ENCODE assay signal across 10 cellular contexts in genomic region chr3:198113219-198114053, GRCh38.
DNase-seq lines count a peak whose midpoint lies in the region; ATAC-seq and TF ChIP-seq lines count a peak whose summit lies in the region.
"Had no signal": no experiment of that assay in that cellular context is flagged by ENCODE, and none has a peak within 500 bp of the region (broad histone marks: within the 10 kb centered on the region; RNA-seq: fewer than 3 reads in every experiment).

No MANE protein-coding gene starts in this region.

- H3F3A ChIP-seq in neural progenitor cell (ENCODE audit: low read depth) (no peaks in the 10 kb centered on the region), PC-9 (ENCODE audit: insufficient read depth, low read depth) (no peaks in the 10 kb centered on the region)

- CTCF ChIA-PET in CD8-positive, alpha-beta T cell (lab: Charles Lee), result no interaction called here
- CTCF ChIA-PET in activated CD4-positive, alpha-beta memory T cell treated with anti-CD3 and anti-CD28 coated beads, Interleukin-2, amount 10 ng/mL, durations not matched to agents 7 days and 5 days (lab: Charles Lee), result no interaction called here
- CTCF ChIA-PET in PC-9 (lab: Charles Lee), result no interaction called here

- H2AFZ ChIP-seq in neural progenitor cell (replicated peaks), result peak overlapping the region; percentile 89
- H2AFZ ChIP-seq in PC-9, result no peak overlapping the region

- no peak overlapping the region for H3K27ac Mint-ChIP-seq in CD8-positive, alpha-beta T cell
- peak overlapping the region; percentile 41 for H3K27ac Mint-ChIP-seq in activated CD4-positive, alpha-beta memory T cell treated with anti-CD3 and anti-CD28 coated beads, Interleukin-2, amount 10 ng/mL, durations not matched to agents 7 days and 5 days
- H3K27ac Mint-ChIP-seq in neural progenitor cell, result no peak overlapping the region

- 11 to 25% methylated on average over 30 to 43 of the region's 59 CpGs for WGBS in body of pancreas, 2 donors

- H3K79me2 ChIP-seq in neural progenitor cell (ENCODE audit: low read depth), result no peaks in the 10 kb centered on the region
- H3K79me2 ChIP-seq in PC-9 (ENCODE audit: low read depth), result no peaks in the 10 kb centered on the region

- H3K4me2 ChIP-seq in neural progenitor cell, result peak overlapping the region; percentile 77
- H3K4me2 ChIP-seq in PC-9, result no peak overlapping the region

- no peak overlapping the region for H3K9ac ChIP-seq in neural progenitor cell

- peaks cover 4% of the 10 kb centered on the region for H3K4me1 ChIP-seq in CD8-positive, alpha-beta T cell (ENCODE audit: insufficient read depth, low read length)
- H3K4me1 ChIP-seq in neural progenitor cell (no peaks in the 10 kb centered on the region), body of pancreas (no peaks in the 10 kb centered on the region), PC-9 (replicated peaks; ENCODE audit: insufficient read depth) (no peaks in the 10 kb centered on the region)

- H3K4me3 Mint-ChIP-seq in CD8-positive, alpha-beta T cell, result peak overlapping the region; percentile 9
- peak overlapping the region; percentile 12 for H3K4me3 Mint-ChIP-seq in activated CD4-positive, alpha-beta memory T cell treated with anti-CD3 and anti-CD28 coated beads, Interleukin-2, amount 10 ng/mL, durations not matched to agents 7 days and 5 days
- peak overlapping the region; percentile 36 for H3K4me3 Mint-ChIP-seq in neural progenitor cell

- no peak overlapping the region for H3K27ac ChIP-seq in CD8-positive, alpha-beta T cell (ENCODE audit: low read depth, low read length)
- H3K27ac ChIP-seq in neural progenitor cell, result no peak overlapping the region
- H3K27ac ChIP-seq in body of pancreas, result no peak overlapping the region
- H3K27ac ChIP-seq in PC-9, result no peak overlapping the region

- TF ChIP-seq POLR2A in body of pancreas (IDR thresholded peaks at IDR 0.05), result no peak

- no peaks in the 10 kb centered on the region for H3K9me3 ChIP-seq in CD8-positive, alpha-beta T cell (ENCODE audit: low read length)
- H3K9me3 ChIP-seq in neural progenitor cell (ENCODE audit: low read depth), result no peaks in the 10 kb centered on the region
- no peaks in the 10 kb centered on the region for H3K9me3 ChIP-seq in body of pancreas
- H3K9me3 ChIP-seq in PC-9 (ENCODE audit: insufficient read depth, low read depth), result no peaks in the 10 kb centered on the region

- ATAC-seq in CD8-positive, alpha-beta T cell, result no peak
- no peak for ATAC-seq in body of pancreas

- BruUV-seq in PC-9 (replicated peaks; lab: Mats Ljungman, UMichigan), result no TSS peak

- H4K20me1 ChIP-seq in neural progenitor cell (ENCODE audit: low read depth), result no peaks in the 10 kb centered on the region
- H4K20me1 ChIP-seq in PC-9 (ENCODE audit: insufficient read depth), result no peaks in the 10 kb centered on the region

- peaks cover 8% of the 10 kb centered on the region for H3K4me1 Mint-ChIP-seq in CD8-positive, alpha-beta T cell (ENCODE audit: low read depth)
- H3K4me1 Mint-ChIP-seq in activated CD4-positive, alpha-beta memory T cell treated with anti-CD3 and anti-CD28 coated beads, Interleukin-2, amount 10 ng/mL, durations not matched to agents 7 days and 5 days, result peaks cover 6% of the 10 kb centered on the region
- peaks cover 4% of the 10 kb centered on the region for H3K4me1 Mint-ChIP-seq in neural progenitor cell

- peaks cover 52% of the 10 kb centered on the region for H3K27me3 Mint-ChIP-seq in CD8-positive, alpha-beta T cell (ENCODE audit: low read depth)
- peaks cover 43% of the 10 kb centered on the region for H3K27me3 Mint-ChIP-seq in activated CD4-positive, alpha-beta memory T cell treated with anti-CD3 and anti-CD28 coated beads, Interleukin-2, amount 10 ng/mL, durations not matched to agents 7 days and 5 days
- peaks cover 31% of the 10 kb centered on the region for H3K27me3 Mint-ChIP-seq in neural progenitor cell (ENCODE audit: insufficient read depth, low read depth)

- no peaks in the 10 kb centered on the region for H3K36me3 ChIP-seq in CD8-positive, alpha-beta T cell (ENCODE audit: insufficient read depth, low read length)
- H3K36me3 ChIP-seq in neural progenitor cell, result no peaks in the 10 kb centered on the region
- H3K36me3 ChIP-seq in body of pancreas (replicated peaks in 1 of 2; ENCODE audit: insufficient read depth in 1 of 2, low read depth in 2 of 2), result no peaks in the 10 kb centered on the region
- no peaks in the 10 kb centered on the region for H3K36me3 ChIP-seq in PC-9 (ENCODE audit: low read depth)

- no peak for TF ChIP-seq CTCF in CD8-positive, alpha-beta T cell (IDR thresholded peaks at IDR 0.05)
- no peak for TF ChIP-seq CTCF in neural progenitor cell (IDR thresholded peaks at IDR 0.05)
- TF ChIP-seq CTCF in body of pancreas (IDR thresholded peaks at IDR 0.05), result no peak
- no peak for TF ChIP-seq CTCF in PC-9 (conservative IDR thresholded peaks at IDR 0.05)

- H3K4me3 ChIP-seq in CD8-positive, alpha-beta T cell (ENCODE audit: low read depth, low read length), result no peak overlapping the region
- H3K4me3 ChIP-seq in neural progenitor cell, result peak overlapping the region; percentile 37
- H3K4me3 ChIP-seq in body of pancreas, result no peak overlapping the region
- H3K4me3 ChIP-seq in PC-9, result no peak overlapping the region

- no peaks in the 10 kb centered on the region for H3K36me3 Mint-ChIP-seq in CD8-positive, alpha-beta T cell
- H3K36me3 Mint-ChIP-seq in activated CD4-positive, alpha-beta memory T cell treated with anti-CD3 and anti-CD28 coated beads, Interleukin-2, amount 10 ng/mL, durations not matched to agents 7 days and 5 days (ENCODE audit: low read depth), result peaks cover 6% of the 10 kb centered on the region
- no peaks in the 10 kb centered on the region for H3K36me3 Mint-ChIP-seq in neural progenitor cell

- peaks cover 18% of the 10 kb centered on the region for H3K27me3 ChIP-seq in CD8-positive, alpha-beta T cell (ENCODE audit: insufficient read depth, low read length)
- peaks cover 98% of the 10 kb centered on the region for H3K27me3 ChIP-seq in neural progenitor cell
- peaks cover 0 to 8% of the 10 kb centered on the region in 2 donors for H3K27me3 ChIP-seq in body of pancreas
- peaks cover 7% of the 10 kb centered on the region for H3K27me3 ChIP-seq in PC-9 (ENCODE audit: insufficient read depth, low read depth)

- POLR2A ChIA-PET in CD8-positive, alpha-beta T cell (lab: Charles Lee), result no interaction called here
- POLR2A ChIA-PET in activated CD4-positive, alpha-beta memory T cell treated with anti-CD3 and anti-CD28 coated beads, Interleukin-2, amount 10 ng/mL, durations not matched to agents 7 days and 5 days (lab: Charles Lee), result no interaction called here
- POLR2A ChIA-PET in PC-9 (lab: Charles Lee; ENCODE audit: unreplicated experiment), result no interaction called here

- DNase-seq in CD8-positive, alpha-beta T cell, result peak in 2 of 7 experiments; percentile 11 to 50
- DNase-seq in activated CD4-positive, alpha-beta memory T cell treated with anti-CD3 and anti-CD28 coated beads, Interleukin-2, amount 10 ng/mL, durations not matched to agents 7 days and 5 days, result no peak
- DNase-seq in cardiac septum (ENCODE audit: low spot score) (peak; percentile 83), neural progenitor cell (ENCODE audit: low spot score) (peak; percentile 72), body of pancreas (no peak), EL (no peak), NCI-H446 (lab: John Stamatoyannopoulos, UW) (no peak), PC-9 (no peak)
- DNase-seq: effector CD4-positive, alpha-beta T cell; MV-4-11 had no signal

- H3K9me2 ChIP-seq in PC-9 (ENCODE audit: insufficient read depth), result no peaks in the 10 kb centered on the region

- intact Hi-C loops in CD8-positive, alpha-beta T cell (cut with DNase I, micrococcal nuclease), result no loop called here
- intact Hi-C loops in cardiac septum (cut with DNase I), result no loop called here
- intact Hi-C loops in body of pancreas (cut with DNase I), result no loop called here
- intact Hi-C loops in PC-9 (cut with micrococcal nuclease; ENCODE audit: unreplicated experiment), result no loop called here

- H3K9me3 Mint-ChIP-seq in CD8-positive, alpha-beta T cell, result peaks cover 19% of the 10 kb centered on the region
- H3K9me3 Mint-ChIP-seq in activated CD4-positive, alpha-beta memory T cell treated with anti-CD3 and anti-CD28 coated beads, Interleukin-2, amount 10 ng/mL, durations not matched to agents 7 days and 5 days, result peaks cover 4% of the 10 kb centered on the region
- peaks cover 4% of the 10 kb centered on the region for H3K9me3 Mint-ChIP-seq in neural progenitor cell

Comparison
In these comparisons a context has a peak if more than half of its experiments do, and no peak if none do; other contexts are left out.
1. DNase-seq: peak in cardiac septum (single experiment) and neural progenitor cell (single experiment); none in activated CD4-positive, alpha-beta memory T cell treated with anti-CD3 and anti-CD28 coated beads, Interleukin-2, amount 10 ng/mL, durations not matched to agents 7 days and 5 days (single experiment), body of pancreas (0 of 4), EL (single experiment), NCI-H446 (0 of 2) and PC-9 (0 of 2).
2. Peak in every context shown above with its lines, with median percentiles within 50 percentile points of each other: H3K4me3 Mint-ChIP-seq.